In the genomic region with DNA sequence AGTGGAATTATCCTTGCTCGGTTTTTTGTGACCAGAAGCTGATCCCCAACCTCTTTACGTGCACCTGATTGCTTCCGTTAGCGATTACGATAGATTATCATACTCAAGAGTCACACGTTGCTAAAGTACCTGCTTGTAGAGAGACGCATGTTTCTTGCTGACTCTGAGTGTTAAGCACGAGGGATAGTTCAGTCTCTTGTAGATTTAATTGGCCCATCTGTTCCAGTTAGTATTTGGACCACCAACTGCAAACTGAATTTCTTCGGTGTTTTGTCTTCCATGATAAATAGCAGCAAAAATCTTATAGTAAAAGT, we compare ENCODE assay signal across 8 cellular contexts. TPM values are rescaled to one million over a fixed set of nuclear protein-coding genes. Genes with fewer than 3 reads are reported as not detected.
A peak's percentile ranks its signal among the peaks of the same experiment; 100 is the strongest.
DNase-seq lines count a peak whose midpoint lies in the region; ATAC-seq and TF ChIP-seq lines count a peak whose summit lies in the region.

No MANE protein-coding gene starts in this region.

- H3K4me3 ChIP-seq in heart left ventricle, result peak overlapping the region; percentile 69 to 96 (median 82)
- H3K4me3 ChIP-seq in PC-3 (ENCODE audit: low read length), result peak overlapping the region; percentile 93
- H3K4me3 ChIP-seq in esophagus squamous epithelium, result peak overlapping the region; percentile 57 to 98 (median 78)
- peak overlapping the region; percentile 89 for H3K4me3 ChIP-seq in psoas muscle

- POLR2A ChIA-PET in PC-3 (lab: Charles Lee; ENCODE audit: unreplicated experiment) (no interaction called here), GM10248 (lab: Yijun Ruan, JAX) (interaction anchor here (1.0 kb wide), 2 partner anchors 11 to 189 kb away, joined by 3 to 4 read pairs; no protein-coding TSS in a partner anchor)

- H2AFZ ChIP-seq in PC-3 (ENCODE audit: low read length), result peak overlapping the region; percentile 87

- CTCF ChIA-PET in PC-3 (lab: Charles Lee), result no interaction called here
- CTCF ChIA-PET in GM10248 (lab: Yijun Ruan, JAX), result interaction anchor here (1.0 to 1.8 kb wide), 5 partner anchors 10 to 187 kb away, joined by 3 to 6 read pairs (median 3); no protein-coding TSS in a partner anchor

- no peaks in the 10 kb centered on the region for H3K9me2 ChIP-seq in PC-3 (replicated peaks; ENCODE audit: low read length)

- no peak for TF ChIP-seq CTCF in heart left ventricle (IDR thresholded peaks at IDR 0.05)
- no peak for TF ChIP-seq CTCF in PC-3 (conservative IDR thresholded peaks at IDR 0.05; ENCODE audit: low read depth, low read length)
- no peak for TF ChIP-seq CTCF in esophagus squamous epithelium (IDR thresholded peaks at IDR 0.05)
- TF ChIP-seq CTCF in psoas muscle (IDR thresholded peaks at IDR 0.05), result no peak
- no peak for TF ChIP-seq CTCF in GM10248 (IDR thresholded peaks at IDR 0.05; ENCODE audit: control extremely low read depth, extremely low read depth, low read depth, missing control alignments)

- H3K4me1 ChIP-seq in heart left ventricle, result peaks cover 0 to 24% (median 15%) of the 10 kb centered on the region in 12 donors
- peaks cover 16% of the 10 kb centered on the region for H3K4me1 ChIP-seq in PC-3 (ENCODE audit: insufficient read depth, low read length)
- H3K4me1 ChIP-seq in esophagus squamous epithelium, result peaks cover 0 to 31% (median 5%) of the 10 kb centered on the region in 3 donors
- peaks cover 8% of the 10 kb centered on the region for H3K4me1 ChIP-seq in psoas muscle

- TSS peak; percentile 96 for BruUV-seq in PC-3 (replicated peaks; lab: Mats Ljungman, UMichigan)

- peaks cover 0 to 41% (median 20%) of the 10 kb centered on the region in 9 donors for H3K36me3 ChIP-seq in heart left ventricle
- peaks cover 29% of the 10 kb centered on the region; the same call in 1 of the 2 replicates for H3K36me3 ChIP-seq in PC-3 (ENCODE audit: low read depth, low read length)
- peaks cover 0 to 31% (median 0%) of the 10 kb centered on the region in 3 donors for H3K36me3 ChIP-seq in esophagus squamous epithelium
- peaks cover 2 to 43% of the 10 kb centered on the region in 2 donors for H3K36me3 ChIP-seq in psoas muscle (ENCODE audit: insufficient read depth in 1 of 2, low read depth in 1 of 2)

- no peaks in the 10 kb centered on the region for H4K20me1 ChIP-seq in PC-3 (ENCODE audit: low read length)

- TF ChIP-seq POLR2A in heart left ventricle (IDR thresholded peaks at IDR 0.05) (no peak), esophagus squamous epithelium (IDR thresholded peaks at IDR 0.05) (no peak)

- no peaks in the 10 kb centered on the region for H3K9me3 ChIP-seq in heart left ventricle
- no peaks in the 10 kb centered on the region for H3K9me3 ChIP-seq in PC-3 (ENCODE audit: low read length)
- H3K9me3 ChIP-seq in esophagus squamous epithelium, result no peaks in the 10 kb centered on the region
- no peaks in the 10 kb centered on the region for H3K9me3 ChIP-seq in psoas muscle

- peaks cover 31% of the 10 kb centered on the region for H3K79me2 ChIP-seq in PC-3 (ENCODE audit: low read length)

- ATAC-seq in heart left ventricle (peak in 1 of 4 donors; percentile 1), Right ventricle myocardium superior (ENCODE audit: poor library complexity) (no peak), HG02973 (IDR thresholded peaks at IDR 0.05; ENCODE audit: unreplicated experiment) (peak; percentile 14), PC-3 (peak; percentile 18), psoas muscle (peak in 3 of 4 donors; percentile 3 to 9 (median 3))

- H3K4me2 ChIP-seq in PC-3 (ENCODE audit: low read length), result peak overlapping the region; percentile 90

- peaks cover 4% of the 10 kb centered on the region for H3F3A ChIP-seq in PC-3 (ENCODE audit: low read length, unreplicated experiment)

- peak overlapping the region; percentile 95 for H3K9ac ChIP-seq in PC-3 (ENCODE audit: low read length)

- 6 to 9% (median 7%) methylated on average over 9 of the region's 9 CpGs for WGBS in heart left ventricle, 4 donors
- WGBS in esophagus squamous epithelium, 2 donors, result 6% methylated on average over 9 of the region's 9 CpGs
- 3 to 4% (median 4%) methylated on average over 9 of the region's 9 CpGs for WGBS in psoas muscle, 3 donors

- DNase-seq in heart left ventricle (no peak), Right ventricle myocardium superior (no peak), PC-3 (no peak), esophagus squamous epithelium (lab: John Stamatoyannopoulos, UW) (no peak), psoas muscle (no peak), GM10248 (ENCODE audit: extremely low spot score) (no peak)
- DNase-seq in activated CD4-positive, alpha-beta T cell treated with anti-CD3 and anti-CD28 coated beads for 4 hours, result no peak

- H3K27me3 ChIP-seq in heart left ventricle (no peaks in the 10 kb centered on the region), PC-3 (ENCODE audit: low read length) (no peaks in the 10 kb centered on the region), esophagus squamous epithelium (no peaks in the 10 kb centered on the region), psoas muscle (ENCODE audit: insufficient read depth in 3 of 3, low read length in 2 of 3) (no peaks in the 10 kb centered on the region)

- H3K27ac ChIP-seq in heart left ventricle, result peak overlapping the region; percentile 73 to 99 (median 97)
- peak overlapping the region; percentile 69 for H3K27ac ChIP-seq in PC-3 (ENCODE audit: low read length)
- peak overlapping the region; percentile 92 to 98 (median 96) for H3K27ac ChIP-seq in esophagus squamous epithelium
- peak overlapping the region; percentile 96 for H3K27ac ChIP-seq in psoas muscle

- intact Hi-C loops in heart left ventricle (cut with DNase I), result loop anchor here in 2 of 10 donors (10.0 kb wide), 2 partner anchors 55 to 65 kb away; no protein-coding TSS in a partner anchor
- intact Hi-C loops in Right ventricle myocardium superior (cut with DNase I), result no loop called here
- intact Hi-C loops in PC-3 (cut with micrococcal nuclease), result no loop called here
- intact Hi-C loops in esophagus squamous epithelium (cut with DNase I), result loop anchor here (10.0 kb wide), 1 partner anchor 185 kb away; a partner anchor contains a TSS
- intact Hi-C loops in psoas muscle (cut with DNase I), result no loop called here

RNA-seq across cellular contexts. Expression of a gene that starts 0.5 kb away (rescaled TPM):
- 10 to 100 TPM; 14.0 to 32.2 (median 17.9) TPM for total RNA-seq in heart left ventricle
- 10 to 100 TPM; 11.0 to 11.3 TPM for polyA plus RNA-seq in heart left ventricle
- 15.9 TPM for total RNA-seq in Right ventricle myocardium superior
- total RNA-seq in PC-3 (2014; rRNA removed), result 32.8 and 40.0 TPM in 2 replicates
- total RNA-seq in esophagus squamous epithelium, result 10 to 100 TPM; 14.1 to 24.9 (median 17.6) TPM
- total RNA-seq in psoas muscle, result 1 to 10 TPM; 5.8 to 9.2 (median 9.0) TPM
- 10 to 100 TPM in 1 of 3 donors, 1 to 10 TPM in 2; 5.2 to 16.5 (median 6.2) TPM for polyA plus RNA-seq in psoas muscle
